8 cellular contexts compared by ENCODE assay signal in the genomic region with DNA sequence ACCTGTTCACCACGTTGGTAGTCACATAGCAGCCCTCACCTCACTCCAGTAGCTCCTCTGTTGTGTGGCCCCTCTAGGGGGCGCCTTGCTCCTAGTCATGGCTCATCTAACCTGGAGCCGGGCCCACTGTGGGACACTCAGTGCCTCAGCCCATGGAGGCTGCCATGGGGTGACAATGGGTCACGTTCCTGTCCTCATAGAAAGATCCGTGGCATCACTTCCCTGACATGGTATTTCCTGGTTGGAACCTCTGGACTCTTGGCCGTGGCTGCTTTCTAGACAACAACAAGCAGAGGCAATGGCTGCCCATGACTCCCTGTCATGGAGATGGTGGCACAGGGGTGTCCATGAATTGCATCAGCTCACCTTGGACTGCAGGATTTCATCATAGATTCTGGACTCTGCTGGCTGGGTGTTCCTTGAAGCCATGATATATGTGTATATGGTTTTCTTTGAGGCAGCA.
DNase-seq lines count a peak whose midpoint lies in the region; TF ChIP-seq lines count a peak whose summit lies in the region.

No MANE protein-coding gene starts in this region.

- no peaks in the 10 kb centered on the region for H3K27me3 Mint-ChIP-seq in activated naive CD4-positive, alpha-beta T cell treated with anti-CD3 and anti-CD28 coated beads, Interleukin-2, amount 50 U/mL, for 24 hours

- CTCF ChIA-PET in RWPE1 (lab: Yijun Ruan, JAX) = no interaction called here

- H3K4me3 Mint-ChIP-seq in activated naive CD4-positive, alpha-beta T cell treated with anti-CD3 and anti-CD28 coated beads, Interleukin-2, amount 50 U/mL, for 24 hours = no peak overlapping the region

- peaks cover 12% of the 10 kb centered on the region for H3K4me1 Mint-ChIP-seq in activated naive CD4-positive, alpha-beta T cell treated with anti-CD3 and anti-CD28 coated beads, Interleukin-2, amount 50 U/mL, for 24 hours

- H3K27ac Mint-ChIP-seq in activated naive CD4-positive, alpha-beta T cell treated with anti-CD3 and anti-CD28 coated beads, Interleukin-2, amount 50 U/mL, for 24 hours = peak overlapping the region; percentile 2

- H3K27ac ChIP-seq in RWPE1 = no peak overlapping the region

- no peaks in the 10 kb centered on the region for H3K9me3 Mint-ChIP-seq in activated naive CD4-positive, alpha-beta T cell treated with anti-CD3 and anti-CD28 coated beads, Interleukin-2, amount 50 U/mL, for 24 hours

- POLR2A ChIA-PET in RWPE1 (lab: Yijun Ruan, JAX; ENCODE audit: low non-redundant PET) = no interaction called here

- peaks cover 23% of the 10 kb centered on the region for H3K36me3 Mint-ChIP-seq in activated naive CD4-positive, alpha-beta T cell treated with anti-CD3 and anti-CD28 coated beads, Interleukin-2, amount 50 U/mL, for 24 hours

- TF ChIP-seq CTCF in GM12872 (IDR thresholded peaks at IDR 0.05; ENCODE audit: insufficient read depth, low read depth, low read length) (peak; percentile 66), RWPE1 (conservative IDR thresholded peaks at IDR 0.05; ENCODE audit: low read depth) (no peak)

- DNase-seq in T-helper 22 cell (ENCODE audit: low read depth) (peak; percentile 10), RWPE1 (ENCODE audit: low spot score) (no peak), CD1c-positive myeloid dendritic cell (ENCODE audit: extremely low spot score) (no peak), superior temporal gyrus (ENCODE audit: extremely low spot score) (no peak), NCI-H1436 (lab: John Stamatoyannopoulos, UW) (no peak)
- peak; percentile 66 for DNase-seq in stimulated activated CD4-positive, alpha-beta T cell treated with anti-CD3 and anti-CD28 coated beads, Interleukin-4, amount 100 ng/mL, for 1 hour

Comparison
In these comparisons a context has a peak if more than half of its experiments do, and no peak if none do; other contexts are left out.
1. DNase-seq: peak in T-helper 22 cell (single experiment) and stimulated activated CD4-positive, alpha-beta T cell treated with anti-CD3 and anti-CD28 coated beads, Interleukin-4, amount 100 ng/mL, for 1 hour (single experiment); none in RWPE1 (single experiment), CD1c-positive myeloid dendritic cell (single experiment), superior temporal gyrus (single experiment) and NCI-H1436 (single experiment).